Comparison of ENCODE assay signal across 8 cellular contexts in genomic region chr15:65305144-65305758, GRCh38. TPM values are rescaled to one million over a fixed set of nuclear protein-coding genes. Genes with fewer than 3 reads are reported as not detected.
DNase-seq lines count a peak whose midpoint lies in the region; ATAC-seq and TF ChIP-seq lines count a peak whose summit lies in the region.

No MANE protein-coding gene starts in this region.

- H3K9me3 Mint-ChIP-seq in activated T-cell treated with anti-CD3 and anti-CD28 coated beads, Interleukin-2, amount 50 U/mL, for 24 hours = no peaks in the 10 kb centered on the region
- H3K9me3 Mint-ChIP-seq in stimulated activated effector memory CD8-positive, alpha-beta T cell treated with anti-CD3 and anti-CD28 coated beads, Interleukin-12 subunit alpha, Interleukin-12 subunit beta, amount 100 ng/mL, for 72 hours = no peaks in the 10 kb centered on the region

- no peak for TF ChIP-seq CTCF in heart right ventricle (IDR thresholded peaks at IDR 0.05)

- no peaks in the 10 kb centered on the region for H3K9me3 ChIP-seq in heart right ventricle

- peak in 6 of 8 donors; percentile 10 to 27 (median 17) for ATAC-seq in heart right ventricle
- peak; percentile 79 for ATAC-seq in stimulated activated effector memory CD8-positive, alpha-beta T cell treated with anti-CD3 and anti-CD28 coated beads, Interleukin-12 subunit alpha, Interleukin-12 subunit beta, amount 100 ng/mL, for 72 hours
- no peak for ATAC-seq in GM18520 (IDR thresholded peaks at IDR 0.05; ENCODE audit: unreplicated experiment)

- peaks cover 35% of the 10 kb centered on the region for H3K4me1 Mint-ChIP-seq in activated T-cell treated with anti-CD3 and anti-CD28 coated beads, Interleukin-2, amount 50 U/mL, for 24 hours (ENCODE audit: low read depth)
- peaks cover 21% of the 10 kb centered on the region for H3K4me1 Mint-ChIP-seq in stimulated activated effector memory CD8-positive, alpha-beta T cell treated with anti-CD3 and anti-CD28 coated beads, Interleukin-12 subunit alpha, Interleukin-12 subunit beta, amount 100 ng/mL, for 72 hours

- H3K36me3 ChIP-seq in heart right ventricle = no peaks in the 10 kb centered on the region

- H3K4me3 ChIP-seq in heart right ventricle = peak overlapping the region in 7 of 10 donors; percentile 53 to 63 (median 60)

- peaks cover 0 to 19% (median 11%) of the 10 kb centered on the region in 9 donors for H3K4me1 ChIP-seq in heart right ventricle

- 52 to 55% methylated on average over 14 of the region's 14 CpGs for WGBS in heart right ventricle, 2 donors

- DNase-seq in activated T-cell treated with anti-CD3 and anti-CD28 coated beads, Interleukin-2, amount 50 U/mL, for 24 hours = peak; percentile 44
- DNase-seq in activated T-cell treated with anti-CD3 and anti-CD28 coated beads for 4 hours (no peak), T1000 (lab: John Stamatoyannopoulos, UW) (peak; percentile 88), heart right ventricle (no peak), GDM1 (lab: John Stamatoyannopoulos, UW) (no peak), SIG-M5 (lab: John Stamatoyannopoulos, UW) (no peak)
- DNase-seq in stimulated activated effector memory CD8-positive, alpha-beta T cell treated with anti-CD3 and anti-CD28 coated beads, Interleukin-12 subunit alpha, Interleukin-12 subunit beta, amount 100 ng/mL, for 72 hours (ENCODE audit: low spot score in 2 of 2) = no peak

- peak overlapping the region; percentile 88 for H3K4me3 Mint-ChIP-seq in activated T-cell treated with anti-CD3 and anti-CD28 coated beads, Interleukin-2, amount 50 U/mL, for 24 hours
- peak overlapping the region; percentile 89 for H3K4me3 Mint-ChIP-seq in stimulated activated effector memory CD8-positive, alpha-beta T cell treated with anti-CD3 and anti-CD28 coated beads, Interleukin-12 subunit alpha, Interleukin-12 subunit beta, amount 100 ng/mL, for 72 hours

- H3K27me3 ChIP-seq in heart right ventricle = no peaks in the 10 kb centered on the region

- H3K27ac ChIP-seq in heart right ventricle = peak overlapping the region in 9 of 10 donors; percentile 82 to 96 (median 92)

- intact Hi-C loops in heart right ventricle (cut with DNase I) = loop anchor here in 1 of 10 donors (2.0 kb wide), 1 partner anchor 120 kb away; the partner anchor contains the start of gene CLPX

- H3K36me3 Mint-ChIP-seq in activated T-cell treated with anti-CD3 and anti-CD28 coated beads, Interleukin-2, amount 50 U/mL, for 24 hours (ENCODE audit: low read depth) = peaks cover 2% of the 10 kb centered on the region
- H3K36me3 Mint-ChIP-seq in stimulated activated effector memory CD8-positive, alpha-beta T cell treated with anti-CD3 and anti-CD28 coated beads, Interleukin-12 subunit alpha, Interleukin-12 subunit beta, amount 100 ng/mL, for 72 hours = peaks cover 31% of the 10 kb centered on the region

- no peaks in the 10 kb centered on the region for H3K27me3 Mint-ChIP-seq in activated T-cell treated with anti-CD3 and anti-CD28 coated beads, Interleukin-2, amount 50 U/mL, for 24 hours

- H3K27ac Mint-ChIP-seq in activated T-cell treated with anti-CD3 and anti-CD28 coated beads, Interleukin-2, amount 50 U/mL, for 24 hours = peak overlapping the region; percentile 100
- peak overlapping the region; percentile 100 for H3K27ac Mint-ChIP-seq in stimulated activated effector memory CD8-positive, alpha-beta T cell treated with anti-CD3 and anti-CD28 coated beads, Interleukin-12 subunit alpha, Interleukin-12 subunit beta, amount 100 ng/mL, for 72 hours

RNA-seq across cellular contexts. Expression of gene RNU5B-1, which starts 0.8 kb away (rescaled TPM):
- 10 to 100 TPM in 2 of 10 donors, not detected in 8; 18.2 to 51.0 TPM for total RNA-seq in heart right ventricle
- not detected for polyA plus RNA-seq in heart right ventricle

RNA-seq across cellular contexts. Expression of gene RNU5A-1, which starts 9.4 kb away (rescaled TPM):
- total RNA-seq in heart right ventricle = not detected
- polyA plus RNA-seq in heart right ventricle = not detected

RNA-seq across cellular contexts. Expression of gene PARP16, which starts 18.6 kb away (rescaled TPM):
- 1 to 10 TPM; 3.3 to 5.2 (median 4.8) TPM for total RNA-seq in heart right ventricle
- 1 to 10 TPM; 3.1 to 4.6 TPM for polyA plus RNA-seq in heart right ventricle

Comparison
In these comparisons a context has a peak if more than half of its experiments do, and no peak if none do; other contexts are left out.
1. DNase-seq: peak in activated T-cell treated with anti-CD3 and anti-CD28 coated beads, Interleukin-2, amount 50 U/mL, for 24 hours (single experiment) and T1000 (single experiment); none in activated T-cell treated with anti-CD3 and anti-CD28 coated beads for 4 hours (single experiment), heart right ventricle (0 of 2), stimulated activated effector memory CD8-positive, alpha-beta T cell treated with anti-CD3 and anti-CD28 coated beads, Interleukin-12 subunit alpha, Interleukin-12 subunit beta, amount 100 ng/mL, for 72 hours (0 of 2), GDM1 (single experiment) and SIG-M5 (single experiment).